In the genomic region with DNA sequence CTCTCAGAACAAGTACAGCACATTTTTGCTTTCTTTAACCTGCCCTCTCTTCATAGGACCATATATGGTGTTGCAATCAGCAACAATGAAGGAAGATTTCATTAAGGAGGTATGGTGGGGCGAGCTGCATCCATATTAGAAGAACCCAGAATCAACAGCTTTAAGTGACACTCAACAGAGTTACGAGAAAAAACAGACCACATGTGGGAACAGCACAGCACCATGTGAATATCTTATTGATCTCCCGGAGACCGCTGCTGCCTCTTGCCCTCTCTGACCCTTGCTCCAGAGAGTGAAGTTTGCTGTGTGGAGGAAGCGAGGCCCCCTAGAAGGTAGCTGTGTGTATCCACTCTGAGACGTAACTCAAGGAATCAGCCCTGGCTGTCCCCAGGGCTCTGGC, we compare ENCODE assay signal across 1 cellular context.
TF ChIP-seq lines count a peak whose summit lies in the region.

No MANE protein-coding gene starts in this region.

TF ChIP-seq in WTC11, 78 proteins besides CTCF, POLR2A, EP300 and RAD21 (continued from another document):
- TF ChIP-seq, protein P1, sequence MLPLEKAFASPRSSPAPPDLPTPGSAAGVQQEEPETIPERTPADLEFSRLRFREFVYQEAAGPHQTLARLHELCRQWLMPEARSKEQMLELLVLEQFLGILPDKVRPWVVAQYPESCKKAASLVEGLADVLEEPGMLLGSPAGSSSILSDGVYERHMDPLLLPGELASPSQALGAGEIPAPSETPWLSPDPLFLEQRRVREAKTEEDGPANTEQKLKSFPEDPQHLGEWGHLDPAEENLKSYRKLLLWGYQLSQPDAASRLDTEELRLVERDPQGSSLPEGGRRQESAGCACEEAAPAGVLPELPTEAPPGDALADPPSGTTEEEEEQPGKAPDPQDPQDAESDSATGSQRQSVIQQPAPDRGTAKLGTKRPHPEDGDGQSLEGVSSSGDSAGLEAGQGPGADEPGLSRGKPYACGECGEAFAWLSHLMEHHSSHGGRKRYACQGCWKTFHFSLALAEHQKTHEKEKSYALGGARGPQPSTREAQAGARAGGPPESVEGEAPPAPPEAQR (CRISPR knock-in tag; IDR thresholded peaks at IDR 0.05), result no peak
- TF ChIP-seq ZNF232 (CRISPR knock-in tag; IDR thresholded peaks at IDR 0.05), result no peak
- no peak for TF ChIP-seq CREM (CRISPR knock-in tag; IDR thresholded peaks at IDR 0.05)
- TF ChIP-seq FOXP1 (CRISPR knock-in tag; IDR thresholded peaks at IDR 0.05; ENCODE audit: borderline replicate concordance), result no peak
- TF ChIP-seq ZNF138 (CRISPR knock-in tag; conservative IDR thresholded peaks at IDR 0.05), result no peak
- no peak for TF ChIP-seq ZNF396 (CRISPR knock-in tag; IDR thresholded peaks at IDR 0.05; ENCODE audit: borderline replicate concordance)
- TF ChIP-seq, protein P2, sequence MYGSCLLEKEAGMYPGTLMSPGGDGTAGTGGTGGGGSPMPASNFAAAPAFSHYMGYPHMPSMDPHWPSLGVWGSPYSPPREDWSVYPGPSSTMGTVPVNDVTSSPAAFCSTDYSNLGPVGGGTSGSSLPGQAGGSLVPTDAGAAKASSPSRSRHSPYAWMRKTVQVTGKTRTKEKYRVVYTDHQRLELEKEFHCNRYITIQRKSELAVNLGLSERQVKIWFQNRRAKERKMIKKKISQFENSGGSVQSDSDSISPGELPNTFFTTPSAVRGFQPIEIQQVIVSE (CRISPR knock-in tag; IDR thresholded peaks at IDR 0.05; ENCODE audit: borderline replicate concordance), result no peak
- no peak for TF ChIP-seq TCF7 (CRISPR knock-in tag; IDR thresholded peaks at IDR 0.05; ENCODE audit: low read depth)
- TF ChIP-seq, protein P3, sequence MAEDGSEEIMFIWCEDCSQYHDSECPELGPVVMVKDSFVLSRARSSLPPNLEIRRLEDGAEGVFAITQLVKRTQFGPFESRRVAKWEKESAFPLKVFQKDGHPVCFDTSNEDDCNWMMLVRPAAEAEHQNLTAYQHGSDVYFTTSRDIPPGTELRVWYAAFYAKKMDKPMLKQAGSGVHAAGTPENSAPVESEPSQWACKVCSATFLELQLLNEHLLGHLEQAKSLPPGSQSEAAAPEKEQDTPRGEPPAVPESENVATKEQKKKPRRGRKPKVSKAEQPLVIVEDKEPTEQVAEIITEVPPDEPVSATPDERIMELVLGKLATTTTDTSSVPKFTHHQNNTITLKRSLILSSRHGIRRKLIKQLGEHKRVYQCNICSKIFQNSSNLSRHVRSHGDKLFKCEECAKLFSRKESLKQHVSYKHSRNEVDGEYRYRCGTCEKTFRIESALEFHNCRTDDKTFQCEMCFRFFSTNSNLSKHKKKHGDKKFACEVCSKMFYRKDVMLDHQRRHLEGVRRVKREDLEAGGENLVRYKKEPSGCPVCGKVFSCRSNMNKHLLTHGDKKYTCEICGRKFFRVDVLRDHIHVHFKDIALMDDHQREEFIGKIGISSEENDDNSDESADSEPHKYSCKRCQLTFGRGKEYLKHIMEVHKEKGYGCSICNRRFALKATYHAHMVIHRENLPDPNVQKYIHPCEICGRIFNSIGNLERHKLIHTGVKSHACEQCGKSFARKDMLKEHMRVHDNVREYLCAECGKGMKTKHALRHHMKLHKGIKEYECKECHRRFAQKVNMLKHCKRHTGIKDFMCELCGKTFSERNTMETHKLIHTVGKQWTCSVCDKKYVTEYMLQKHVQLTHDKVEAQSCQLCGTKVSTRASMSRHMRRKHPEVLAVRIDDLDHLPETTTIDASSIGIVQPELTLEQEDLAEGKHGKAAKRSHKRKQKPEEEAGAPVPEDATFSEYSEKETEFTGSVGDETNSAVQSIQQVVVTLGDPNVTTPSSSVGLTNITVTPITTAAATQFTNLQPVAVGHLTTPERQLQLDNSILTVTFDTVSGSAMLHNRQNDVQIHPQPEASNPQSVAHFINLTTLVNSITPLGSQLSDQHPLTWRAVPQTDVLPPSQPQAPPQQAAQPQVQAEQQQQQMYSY (CRISPR knock-in tag; IDR thresholded peaks at IDR 0.05), result no peak
- TF ChIP-seq, protein P4, sequence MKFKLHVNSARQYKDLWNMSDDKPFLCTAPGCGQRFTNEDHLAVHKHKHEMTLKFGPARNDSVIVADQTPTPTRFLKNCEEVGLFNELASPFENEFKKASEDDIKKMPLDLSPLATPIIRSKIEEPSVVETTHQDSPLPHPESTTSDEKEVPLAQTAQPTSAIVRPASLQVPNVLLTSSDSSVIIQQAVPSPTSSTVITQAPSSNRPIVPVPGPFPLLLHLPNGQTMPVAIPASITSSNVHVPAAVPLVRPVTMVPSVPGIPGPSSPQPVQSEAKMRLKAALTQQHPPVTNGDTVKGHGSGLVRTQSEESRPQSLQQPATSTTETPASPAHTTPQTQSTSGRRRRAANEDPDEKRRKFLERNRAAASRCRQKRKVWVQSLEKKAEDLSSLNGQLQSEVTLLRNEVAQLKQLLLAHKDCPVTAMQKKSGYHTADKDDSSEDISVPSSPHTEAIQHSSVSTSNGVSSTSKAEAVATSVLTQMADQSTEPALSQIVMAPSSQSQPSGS (CRISPR knock-in tag; IDR thresholded peaks at IDR 0.05; ENCODE audit: borderline replicate concordance, low read depth), result no peak
- no peak for TF ChIP-seq ZNF671 (CRISPR knock-in tag; IDR thresholded peaks at IDR 0.05)
TF ChIP-seq in WTC11: peak in this region for 0.
